Comparison of ENCODE assay signal across 16 cellular contexts in the genomic region with DNA sequence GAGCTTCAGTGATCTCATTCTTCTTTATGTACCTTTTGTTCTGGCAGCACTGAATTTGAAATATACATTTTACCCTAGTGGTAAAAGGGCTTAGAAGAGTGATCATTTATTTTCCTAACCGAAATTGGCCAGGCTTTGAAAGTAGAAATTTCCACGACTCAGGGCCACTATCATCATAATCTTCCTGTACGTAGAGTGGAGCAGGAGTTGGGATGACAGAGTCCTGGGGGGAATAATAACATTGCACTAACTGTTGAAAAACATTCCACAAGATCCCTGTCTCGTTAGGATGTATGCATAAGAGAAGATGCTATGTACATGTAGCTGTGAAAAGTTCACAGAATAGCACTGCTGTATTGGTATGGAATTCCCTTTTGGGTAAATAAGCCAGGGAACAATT. TPM values are rescaled to one million over a fixed set of nuclear protein-coding genes. Genes with fewer than 3 reads are reported as not detected.
A peak's percentile ranks its signal among the peaks of the same experiment; 100 is the strongest.
DNase-seq lines count a peak whose midpoint lies in the region; ATAC-seq lines count a peak whose summit lies in the region.
"Had no signal": no experiment of that assay in that cellular context is flagged by ENCODE, and none has a peak within 500 bp of the region (broad histone marks: within the 10 kb centered on the region; RNA-seq: fewer than 3 reads in every experiment).

No MANE protein-coding gene starts in this region.

- no peak for ATAC-seq in effector memory CD8-positive, alpha-beta T cell (replicated peaks)
- ATAC-seq: activated CD4-positive, CD25-positive, alpha-beta regulatory T cell treated with anti-CD3 and anti-CD28 coated beads, Interleukin-2, amount 50 U/mL, for 24 hours; heart right ventricle had no signal

- DNase-seq in activated T-cell treated with anti-CD3 and anti-CD28 coated beads, Interleukin-2, amount 50 U/mL, for 24 hours: no peak
- DNase-seq in activated T-cell treated with anti-CD3 and anti-CD28 coated beads for 4 hours (no peak), superior temporal gyrus (ENCODE audit: extremely low spot score) (peak; percentile 47), occipital lobe (lab: John Stamatoyannopoulos, UW) (no peak), DMS53 (lab: John Stamatoyannopoulos, UW) (no peak)
- DNase-seq in activated T-helper 2 cell treated with anti-CD3 and anti-CD28 coated beads, Interferon-gamma antibody, Interleukin-2, Interleukin-4, amounts not matched to agents 10 μg/mL and 5 μg/mL and 100 μg/mL, durations not matched to agents 14 hours and 24 hours and 36 hours (ENCODE audit: low spot score): no peak
- no peak for DNase-seq in effector memory CD8-positive, alpha-beta T cell
- DNase-seq in stimulated activated CD4-positive, alpha-beta T cell treated with anti-CD3 and anti-CD28 coated beads, Interleukin-2, amount 100 ng/mL, for 24 hours: no peak
- DNase-seq: GF-D8; heart right ventricle; NCI-H1417 treated with DMSO at 0.1 percent for 48 hours; NCI-H526; SK-N-SH; stimulated activated CD4-positive, alpha-beta T cell treated with anti-CD3 and anti-CD28 coated beads, Interleukin-4, amount 100 ng/mL, for 1 hour; T1000 had no signal

- no peak overlapping the region for H3K4me3 Mint-ChIP-seq in activated T-cell treated with anti-CD3 and anti-CD28 coated beads, Interleukin-2, amount 50 U/mL, for 24 hours
- no peak overlapping the region for H3K4me3 Mint-ChIP-seq in activated T-helper 2 cell treated with anti-CD3 and anti-CD28 coated beads, Interferon-gamma antibody, Interleukin-2, Interleukin-4, amounts not matched to agents 10 μg/mL and 5 μg/mL and 100 μg/mL, durations not matched to agents 14 hours and 24 hours and 36 hours (ENCODE audit: low read depth)
- H3K4me3 Mint-ChIP-seq in effector memory CD8-positive, alpha-beta T cell: peak overlapping the region; percentile 20 to 69

- H3K36me3 Mint-ChIP-seq in activated T-cell treated with anti-CD3 and anti-CD28 coated beads, Interleukin-2, amount 50 U/mL, for 24 hours (ENCODE audit: low read depth): peaks cover 68% of the 10 kb centered on the region
- H3K36me3 Mint-ChIP-seq in activated T-helper 2 cell treated with anti-CD3 and anti-CD28 coated beads, Interferon-gamma antibody, Interleukin-2, Interleukin-4, amounts not matched to agents 10 μg/mL and 5 μg/mL and 100 μg/mL, durations not matched to agents 14 hours and 24 hours and 36 hours (ENCODE audit: low read depth): peaks cover 41% of the 10 kb centered on the region
- H3K36me3 Mint-ChIP-seq in effector memory CD8-positive, alpha-beta T cell (ENCODE audit: insufficient read depth): peaks cover 40% of the 10 kb centered on the region

- H3K27ac Mint-ChIP-seq in activated T-cell treated with anti-CD3 and anti-CD28 coated beads, Interleukin-2, amount 50 U/mL, for 24 hours: peak overlapping the region; percentile 22
- H3K27ac Mint-ChIP-seq in activated T-helper 2 cell treated with anti-CD3 and anti-CD28 coated beads, Interferon-gamma antibody, Interleukin-2, Interleukin-4, amounts not matched to agents 10 μg/mL and 5 μg/mL and 100 μg/mL, durations not matched to agents 14 hours and 24 hours and 36 hours: peak overlapping the region; percentile 62
- peak overlapping the region; percentile 62 to 87 for H3K27ac Mint-ChIP-seq in effector memory CD8-positive, alpha-beta T cell

- no peaks in the 10 kb centered on the region for H3K27me3 Mint-ChIP-seq in activated T-cell treated with anti-CD3 and anti-CD28 coated beads, Interleukin-2, amount 50 U/mL, for 24 hours
- H3K27me3 Mint-ChIP-seq in activated T-helper 2 cell treated with anti-CD3 and anti-CD28 coated beads, Interferon-gamma antibody, Interleukin-2, Interleukin-4, amounts not matched to agents 10 μg/mL and 5 μg/mL and 100 μg/mL, durations not matched to agents 14 hours and 24 hours and 36 hours (ENCODE audit: low read depth): no peaks in the 10 kb centered on the region
- no peaks in the 10 kb centered on the region for H3K27me3 Mint-ChIP-seq in effector memory CD8-positive, alpha-beta T cell

- no peaks in the 10 kb centered on the region for H3K9me3 Mint-ChIP-seq in activated T-cell treated with anti-CD3 and anti-CD28 coated beads, Interleukin-2, amount 50 U/mL, for 24 hours
- no peaks in the 10 kb centered on the region for H3K9me3 Mint-ChIP-seq in activated T-helper 2 cell treated with anti-CD3 and anti-CD28 coated beads, Interferon-gamma antibody, Interleukin-2, Interleukin-4, amounts not matched to agents 10 μg/mL and 5 μg/mL and 100 μg/mL, durations not matched to agents 14 hours and 24 hours and 36 hours
- H3K9me3 Mint-ChIP-seq in effector memory CD8-positive, alpha-beta T cell: no peaks in the 10 kb centered on the region

- H3K4me1 Mint-ChIP-seq in activated T-cell treated with anti-CD3 and anti-CD28 coated beads, Interleukin-2, amount 50 U/mL, for 24 hours (ENCODE audit: low read depth): peaks cover 78% of the 10 kb centered on the region
- peaks cover 50% of the 10 kb centered on the region for H3K4me1 Mint-ChIP-seq in activated T-helper 2 cell treated with anti-CD3 and anti-CD28 coated beads, Interferon-gamma antibody, Interleukin-2, Interleukin-4, amounts not matched to agents 10 μg/mL and 5 μg/mL and 100 μg/mL, durations not matched to agents 14 hours and 24 hours and 36 hours (ENCODE audit: low read depth)
- peaks cover 50 to 73% of the 10 kb centered on the region in 2 donors for H3K4me1 Mint-ChIP-seq in effector memory CD8-positive, alpha-beta T cell (ENCODE audit: low read depth in 2 of 2)

- intact Hi-C loops in activated T-helper 2 cell treated with anti-CD3 and anti-CD28 coated beads, Interferon-gamma antibody, Interleukin-2, Interleukin-4, amounts not matched to agents 10 μg/mL and 5 μg/mL and 100 μg/mL, durations not matched to agents 14 hours and 24 hours and 36 hours (cut with micrococcal nuclease): loop anchor here (2.0 kb wide), 2 partner anchors 13 to 15 kb away; no protein-coding TSS in a partner anchor

RNA-seq across cellular contexts. Expression of a gene that starts 21.6 kb away (rescaled TPM):
- total RNA-seq in activated T-helper 2 cell treated with anti-CD3 and anti-CD28 coated beads, Interferon-gamma antibody, Interleukin-2, Interleukin-4, amounts not matched to agents 10 μg/mL and 5 μg/mL and 100 μg/mL, durations not matched to agents 14 hours and 24 hours and 36 hours: 285 and 294 TPM in 2 replicates
- 285 TPM for total RNA-seq in occipital lobe

Comparison
In these comparisons a context has a peak if more than half of its experiments do, and no peak if none do; other contexts are left out.
1. H3K27ac Mint-ChIP-seq: peak in every context shown above with its lines; median percentile 74 in effector memory CD8-positive, alpha-beta T cell; 62 in activated T-helper 2 cell treated with anti-CD3 and anti-CD28 coated beads, Interferon-gamma antibody, Interleukin-2, Interleukin-4, amounts not matched to agents 10 μg/mL and 5 μg/mL and 100 μg/mL, durations not matched to agents 14 hours and 24 hours and 36 hours; 22 in activated T-cell treated with anti-CD3 and anti-CD28 coated beads, Interleukin-2, amount 50 U/mL, for 24 hours.
2. H3K4me3 Mint-ChIP-seq: peak in effector memory CD8-positive, alpha-beta T cell (2 of 2); none in activated T-cell treated with anti-CD3 and anti-CD28 coated beads, Interleukin-2, amount 50 U/mL, for 24 hours (single experiment) and activated T-helper 2 cell treated with anti-CD3 and anti-CD28 coated beads, Interferon-gamma antibody, Interleukin-2, Interleukin-4, amounts not matched to agents 10 μg/mL and 5 μg/mL and 100 μg/mL, durations not matched to agents 14 hours and 24 hours and 36 hours (single experiment).